Comparison of ENCODE assay signal across 1 cellular context in genomic region chr1:211382182-211382713, GRCh38.
A peak's percentile ranks its signal among the peaks of the same experiment; 100 is the strongest.
TF ChIP-seq lines count a peak whose summit lies in the region.

No MANE protein-coding gene starts in this region.

TF ChIP-seq in K562, 482 proteins besides CTCF, POLR2A, EP300 and RAD21 (continued from another document and continues in another):
- peak; percentile 97 for TF ChIP-seq VEZF1 (CRISPR knock-in tag; IDR thresholded peaks at IDR 0.05)
- TF ChIP-seq TCF7 (IDR thresholded peaks at IDR 0.05; ENCODE audit: borderline replicate concordance) = no peak
- TF ChIP-seq ZNF766 (CRISPR knock-in tag; conservative IDR thresholded peaks at IDR 0.05) = peak; percentile 92
- TF ChIP-seq L3MBTL2 (IDR thresholded peaks at IDR 0.05) = peak; percentile 95
- no peak for TF ChIP-seq BCL6 (CRISPR knock-in tag; IDR thresholded peaks at IDR 0.05)
- TF ChIP-seq GATAD2B (IDR thresholded peaks at IDR 0.05; ENCODE audit: borderline replicate concordance) = 0 out of 2 replicates have a peak, but pooled peaks have one; percentile 39
- TF ChIP-seq CBX5 (IDR thresholded peaks at IDR 0.05; ENCODE audit: borderline replicate concordance, low read depth) = no peak
- no peak for TF ChIP-seq MBD1 (CRISPR knock-in tag; IDR thresholded peaks at IDR 0.05)
- TF ChIP-seq HIVEP1 (CRISPR knock-in tag; IDR thresholded peaks at IDR 0.05) = no peak
- TF ChIP-seq POLR2G (IDR thresholded peaks at IDR 0.05; ENCODE audit: low read depth, low read length) = no peak
- no peak for TF ChIP-seq KAT7 (CRISPR knock-in tag; IDR thresholded peaks at IDR 0.05; ENCODE audit: borderline replicate concordance)
- peak; percentile 59 for TF ChIP-seq HDAC3 (IDR thresholded peaks at IDR 0.05; ENCODE audit: borderline replicate concordance, partially characterized antibody)
- TF ChIP-seq NR2F6 (CRISPR knock-in tag; IDR thresholded peaks at IDR 0.05) = no peak
- no peak for TF ChIP-seq ZFP36 (IDR thresholded peaks at IDR 0.05; ENCODE audit: low read depth, low read length, partially characterized antibody)
- no peak for TF ChIP-seq ESRRB (CRISPR knock-in tag; IDR thresholded peaks at IDR 0.05; ENCODE audit: borderline replicate concordance)
- peak; percentile 23; the same call in 1 of the 2 replicates for TF ChIP-seq FOSL1 (tag; conservative IDR thresholded peaks at IDR 0.05)
- TF ChIP-seq FOXM1 (IDR thresholded peaks at IDR 0.05; ENCODE audit: low read depth) = no peak
- TF ChIP-seq FOXM1 (CRISPR knock-in tag; IDR thresholded peaks at IDR 0.05; ENCODE audit: low read depth) = no peak
- TF ChIP-seq ZFP1 (CRISPR knock-in tag; IDR thresholded peaks at IDR 0.05) = no peak
- TF ChIP-seq ZNF609 (CRISPR knock-in tag; IDR thresholded peaks at IDR 0.05; ENCODE audit: borderline replicate concordance) = no peak
- no peak for TF ChIP-seq RFX1 (IDR thresholded peaks at IDR 0.05)
- no peak for TF ChIP-seq LCOR (CRISPR knock-in tag; IDR thresholded peaks at IDR 0.05)
- TF ChIP-seq IRF1 (CRISPR knock-in tag; IDR thresholded peaks at IDR 0.05; ENCODE audit: borderline replicate concordance) = no peak
- TF ChIP-seq NFRKB (IDR thresholded peaks at IDR 0.05; ENCODE audit: low read depth) = no peak; the same call in 1 of the 2 replicates
- no peak for TF ChIP-seq RAD51 (IDR thresholded peaks at IDR 0.05; ENCODE audit: borderline replicate concordance, low read depth)
- 0 out of 2 replicates have a peak, but pooled peaks have one; percentile 11 for TF ChIP-seq SMAD4 (CRISPR knock-in tag; conservative IDR thresholded peaks at IDR 0.05)
- TF ChIP-seq EHMT2 (IDR thresholded peaks at IDR 0.05) = no peak
- TF ChIP-seq ZNF778 (CRISPR knock-in tag; IDR thresholded peaks at IDR 0.05) = no peak
- TF ChIP-seq ERF (CRISPR knock-in tag; IDR thresholded peaks at IDR 0.05) = no peak
- peak; percentile 63; the same call in 1 of the 2 replicates for TF ChIP-seq PHF8 (IDR thresholded peaks at IDR 0.05; ENCODE audit: borderline replicate concordance, low read length)
- no peak for TF ChIP-seq ZNF23 (CRISPR knock-in tag; IDR thresholded peaks at IDR 0.05)
- no peak for TF ChIP-seq ZBTB34 (CRISPR knock-in tag; IDR thresholded peaks at IDR 0.05)
- no peak for TF ChIP-seq ZFP30 (CRISPR knock-in tag; IDR thresholded peaks at IDR 0.05; ENCODE audit: borderline replicate concordance)
- TF ChIP-seq POLR3A (IDR thresholded peaks at IDR 0.05; ENCODE audit: borderline replicate concordance, extremely low read depth, insufficient read depth, insufficient read length) = no peak
- TF ChIP-seq PTTG1 (tag; IDR thresholded peaks at IDR 0.05; ENCODE audit: low read depth) = no peak
- peak; percentile 31 for TF ChIP-seq DACH1 (IDR thresholded peaks at IDR 0.05; ENCODE audit: partially characterized antibody)
- no peak for TF ChIP-seq KLF6 (CRISPR knock-in tag; IDR thresholded peaks at IDR 0.05; ENCODE audit: borderline replicate concordance)
- TF ChIP-seq PHB (CRISPR knock-in tag; IDR thresholded peaks at IDR 0.05) = no peak
- no peak for TF ChIP-seq KLF13 (tag; IDR thresholded peaks at IDR 0.05; ENCODE audit: borderline replicate concordance, low read depth)
- TF ChIP-seq FOXP1 (CRISPR knock-in tag; IDR thresholded peaks at IDR 0.05) = no peak
- no peak for TF ChIP-seq ZNF764 (CRISPR knock-in tag; IDR thresholded peaks at IDR 0.05; ENCODE audit: low read depth)
- TF ChIP-seq CBX8 (IDR thresholded peaks at IDR 0.05; ENCODE audit: borderline replicate concordance, extremely low read depth, low read depth, low read length, poor library complexity, severe bottlenecking) = no peak
- TF ChIP-seq E2F6 (IDR thresholded peaks at IDR 0.05; ENCODE audit: borderline replicate concordance in 1 of 2, extremely low read depth in 1 of 2, insufficient read depth in 1 of 2, insufficient read length in 1 of 2, low read depth in 1 of 2, low read length in 1 of 2, poor library complexity in 1 of 2, severe bottlenecking in 1 of 2) = peak in 1 of 2 experiments; percentile 94
- 0 out of 4 replicates have a peak, but pooled peaks of 1 of the 2 experiments have one; percentile 1 for TF ChIP-seq HDAC1 (IDR thresholded peaks at IDR 0.05)
- TF ChIP-seq TRIM24 (IDR thresholded peaks at IDR 0.05) = no peak
- TF ChIP-seq ARID4B (CRISPR knock-in tag; IDR thresholded peaks at IDR 0.05) = no peak
